In genomic region chr7:115975766-115976165, GRCh38 we compare ENCODE assay signal across 2 cellular contexts.
TF ChIP-seq lines count a peak whose summit lies in the region.

No MANE protein-coding gene starts in this region.

TF ChIP-seq in endothelial cell of umbilical vein, 7 proteins besides CTCF, POLR2A, EP300 and RAD21:
- TF ChIP-seq FOS (IDR thresholded peaks at IDR 0.05; ENCODE audit: borderline replicate concordance, insufficient read depth, low read length) (no peak), POLR2AphosphoS5 (IDR thresholded peaks at IDR 0.05; ENCODE audit: insufficient read depth, low read depth, low read length) (no peak)

TF ChIP-seq in SK-N-SH, 30 proteins besides CTCF, POLR2A, EP300 and RAD21:
- TF ChIP-seq IRF3 (IDR thresholded peaks at IDR 0.05; ENCODE audit: low read depth, low read length) (no peak), RXRA (IDR thresholded peaks at IDR 0.05; ENCODE audit: borderline replicate concordance, low read depth) (no peak), TEAD4 (IDR thresholded peaks at IDR 0.05; ENCODE audit: borderline replicate concordance, insufficient read depth) (no peak), REST (IDR thresholded peaks at IDR 0.05; ENCODE audit: low read depth, low read length) (no peak), POLR2AphosphoS5 (IDR thresholded peaks at IDR 0.05; ENCODE audit: low read depth, low read length) (no peak), ELF1 (IDR thresholded peaks at IDR 0.05) (no peak)
